ENCODE assay signal across 8 cellular contexts in genomic region chr16:56519459-56520250, GRCh38. TPM values are rescaled to one million over a fixed set of nuclear protein-coding genes. Genes with fewer than 3 reads are reported as not detected.
DNase-seq lines count a peak whose midpoint lies in the region; ATAC-seq and TF ChIP-seq lines count a peak whose summit lies in the region.

Gene BBS2 (minus strand): TSS chr16:56520024. CDS start chr16:56519862, 162 bp downstream.

- H3K9me3 ChIP-seq in suprapubic skin: no peaks in the 10 kb centered on the region

- H3K4me3 ChIP-seq in NB4 (ENCODE audit: low read depth, low read length) (peak within 1 kb of the TSS; percentile 57), suprapubic skin (peak within 1 kb of the TSS; percentile 89)

- peak within 1 kb of the TSS; percentile 6 to 77 for H3K27ac Mint-ChIP-seq in activated naive CD4-positive, alpha-beta T cell treated with anti-CD3 and anti-CD28 coated beads, Interleukin-2, amount 50 U/mL, for 72 hours

- H3K36me3 Mint-ChIP-seq in activated naive CD4-positive, alpha-beta T cell treated with anti-CD3 and anti-CD28 coated beads, Interleukin-2, amount 50 U/mL, for 72 hours: no peaks in the 10 kb centered on the region

- H3K4me1 ChIP-seq in suprapubic skin: peaks cover 55% of the 10 kb centered on the region

- no peaks in the 10 kb centered on the region for H3K27me3 ChIP-seq in suprapubic skin

- CTCF ChIA-PET in GM10248 (lab: Yijun Ruan, JAX): no interaction called here

- H3K36me3 ChIP-seq in suprapubic skin: no peaks in the 10 kb centered on the region

- no peaks in the 10 kb centered on the region for H3K9me3 Mint-ChIP-seq in activated naive CD4-positive, alpha-beta T cell treated with anti-CD3 and anti-CD28 coated beads, Interleukin-2, amount 50 U/mL, for 72 hours

- 0% methylated on average over 21 of the region's 65 CpGs for WGBS in suprapubic skin

- ATAC-seq in HG02571 (IDR thresholded peaks at IDR 0.05; ENCODE audit: unreplicated experiment) (peak; percentile 84), SK-N-SH treated with all-trans-retinoic acid at 6 μM for 48 hours (peak; percentile 97)
- ATAC-seq in activated naive CD4-positive, alpha-beta T cell treated with anti-CD3 and anti-CD28 coated beads, Interleukin-2, amount 50 U/mL, for 72 hours: peak; percentile 93 to 94

- POLR2A ChIA-PET in GM10248 (lab: Yijun Ruan, JAX): interaction anchor here (0.7 kb wide), 1 partner anchor 68 kb away, joined by 3 read pairs; the partner anchor contains the start of gene OGFOD1

- peak within 1 kb of the TSS; percentile 95 for H3K27ac ChIP-seq in suprapubic skin

- no peak for TF ChIP-seq EP300 in suprapubic skin (IDR thresholded peaks at IDR 0.05)

- TF ChIP-seq POLR2A in NB4 (IDR thresholded peaks at IDR 0.05; ENCODE audit: extremely low read depth, insufficient read length): peak; percentile 65
- TF ChIP-seq POLR2A in suprapubic skin (IDR thresholded peaks at IDR 0.05): peak in 1 of 2 donors; percentile 53

- DNase-seq in GM10248 (ENCODE audit: extremely low spot score) (peak; percentile 94), NB4 (ENCODE audit: low read depth) (peak; percentile 92), glomerular endothelial cell (ENCODE audit: extremely low read depth, low read depth, low spot score) (no peak), occipital lobe (lab: John Stamatoyannopoulos, UW) (peak; percentile 89), suprapubic skin (ENCODE audit: low spot score in 2 of 2) (peak; percentile 91 to 93)
- peak; percentile 89 to 98 for DNase-seq in activated naive CD4-positive, alpha-beta T cell treated with anti-CD3 and anti-CD28 coated beads, Interleukin-2, amount 50 U/mL, for 72 hours (ENCODE audit: low spot score in 2 of 2)

- TF ChIP-seq CTCF in GM10248 (IDR thresholded peaks at IDR 0.05; ENCODE audit: control extremely low read depth, extremely low read depth, low read depth, missing control alignments) (no peak), NB4 (IDR thresholded peaks at IDR 0.05; ENCODE audit: low read depth, low read length) (no peak), suprapubic skin (IDR thresholded peaks at IDR 0.05) (peak in 1 of 2 donors; percentile 11)

TF ChIP-seq in SK-N-SH treated with all-trans-retinoic acid at 6 μM for 48 hours, 23 proteins besides CTCF, POLR2A, EP300 and RAD21:
- TF ChIP-seq ZFP3 (CRISPR knock-in tag; IDR thresholded peaks at IDR 0.05): 0 out of 2 replicates have a peak, but pooled peaks have one; percentile 16
- no peak for TF ChIP-seq ZNF8 (CRISPR knock-in tag; IDR thresholded peaks at IDR 0.05)
TF ChIP-seq in SK-N-SH treated with all-trans-retinoic acid at 6 μM for 48 hours: peak in this region for 1.

RNA-seq across cellular contexts. Expression of gene BBS2, which starts in this region (rescaled TPM):
- total RNA-seq in activated naive CD4-positive, alpha-beta T cell treated with anti-CD3 and anti-CD28 coated beads, Interleukin-2, amount 50 U/mL, for 72 hours: 10 to 100 TPM; 26.2 to 27.1 TPM
- total RNA-seq in glomerular endothelial cell (37.2 and 37.5 TPM in 2 replicates), occipital lobe (124 TPM), suprapubic skin (100 to 1,000 TPM in 2 of 4 donors, 10 to 100 TPM in 2; 79.2 to 237 (median 99.2) TPM)
